In the genomic region with DNA sequence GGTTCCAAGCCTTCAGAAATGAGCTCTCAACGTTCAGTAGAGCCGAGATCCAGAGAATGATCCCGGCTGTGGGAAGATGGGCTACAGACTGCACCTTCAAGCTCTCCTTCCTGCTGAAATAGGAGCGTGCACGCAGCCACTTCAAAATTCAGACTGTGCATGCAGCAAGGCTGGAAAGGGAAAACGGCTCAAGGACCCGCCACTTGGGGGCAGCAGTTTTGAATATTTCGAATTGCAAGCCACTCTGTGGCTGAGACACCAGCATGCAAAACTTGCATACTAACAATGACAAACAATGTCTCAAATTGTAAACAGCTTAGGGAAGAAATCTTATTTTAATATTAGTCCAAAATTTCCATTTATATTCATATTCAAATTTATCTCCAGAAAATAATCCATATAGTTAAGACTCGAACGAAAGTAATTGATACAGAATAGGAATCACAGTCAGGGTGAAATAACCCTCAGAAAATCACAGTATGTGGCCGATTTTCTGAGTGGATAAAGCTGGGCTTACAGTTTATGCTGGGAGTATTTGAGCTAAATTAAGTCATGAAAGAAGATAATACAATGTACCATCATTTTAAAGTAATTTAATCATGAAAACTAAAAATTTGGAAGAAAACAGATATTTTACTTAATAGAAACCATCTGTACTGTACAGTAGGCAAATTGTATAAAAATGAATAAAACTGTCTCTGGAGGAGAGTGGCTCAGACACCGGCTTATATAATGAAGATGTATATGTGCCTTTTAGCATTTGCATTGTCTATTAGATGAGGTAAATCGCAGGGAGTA, we compare ENCODE assay signal across 8 cellular contexts.
A peak's percentile ranks its signal among the peaks of the same experiment; 100 is the strongest.
DNase-seq lines count a peak whose midpoint lies in the region; FAIRE-seq and TF ChIP-seq lines count a peak whose summit lies in the region.

No MANE protein-coding gene starts in this region.

- peak; percentile 73 for FAIRE-seq in A204.1 (lab: Jason Lieb, UNC)

- H2AFZ ChIP-seq in KMS-11 (ENCODE audit: low read depth): no peak overlapping the region

- H3K4me3 ChIP-seq in KMS-11 (IDR thresholded peaks at IDR 0.05; ENCODE audit: insufficient read depth, low read depth, low read length): no peak overlapping the region

- TF ChIP-seq CTCF in GM10266 (IDR thresholded peaks at IDR 0.05; ENCODE audit: control insufficient read depth, insufficient read depth, low read depth, missing control alignments) (peak; percentile 69), KMS-11 (conservative IDR thresholded peaks at IDR 0.05; ENCODE audit: low read depth, low read length) (peak; percentile 79), MCF 10A (IDR thresholded peaks at IDR 0.05; ENCODE audit: unreplicated experiment) (peak; percentile 64)

- H3K27ac ChIP-seq in KMS-11: no peak overlapping the region

- H3K4me3 Mint-ChIP-seq in MCF 10A (ENCODE audit: unreplicated experiment): no peak overlapping the region

- H3K9me3 Mint-ChIP-seq in MCF 10A (ENCODE audit: unreplicated experiment): no peaks in the 10 kb centered on the region

- DNase-seq in GM10266 (ENCODE audit: extremely low spot score) (peak; percentile 47), T follicular helper cell (ENCODE audit: low read depth) (peak; percentile 20), MCF 10A (ENCODE audit: unreplicated experiment) (peak; percentile 60), kidney glomerular epithelial cell (lab: John Stamatoyannopoulos, UW) (peak; percentile 8), NCI-H226 (no peak)
- DNase-seq in stimulated activated CD4-positive, alpha-beta T cell treated with anti-CD3 and anti-CD28 coated beads, Interleukin-4, amount 100 ng/mL, for 48 hours (ENCODE audit: low read depth in 2 of 2): peak; percentile 38 to 44

- H4K20me1 ChIP-seq in KMS-11 (ENCODE audit: insufficient read depth): no peaks in the 10 kb centered on the region

- no peaks in the 10 kb centered on the region for H3K79me2 ChIP-seq in KMS-11 (ENCODE audit: insufficient read depth, low read depth)

- BruUV-seq in MCF 10A (replicated peaks; lab: Mats Ljungman, UMichigan): no TSS peak

- no peaks in the 10 kb centered on the region for H3K4me1 Mint-ChIP-seq in MCF 10A (ENCODE audit: insufficient read depth, unreplicated experiment)

- no peaks in the 10 kb centered on the region for H3K36me3 Mint-ChIP-seq in MCF 10A (ENCODE audit: insufficient read depth, unreplicated experiment)

- CTCF ChIA-PET in MCF 10A (lab: Yijun Ruan, JAX): interaction anchor here (0.6 to 2.2 kb wide), 38 partner anchors 9 to 1923 kb away, joined by 3 to 16 read pairs (median 4); no protein-coding TSS in a partner anchor

- H3K27me3 ChIP-seq in KMS-11 (ENCODE audit: insufficient read depth, low read depth): no peaks in the 10 kb centered on the region

- POLR2A ChIA-PET in MCF 10A (lab: Yijun Ruan, JAX): interaction anchor here (0.6 kb wide), 1 partner anchor 536 kb away, joined by 3 read pairs; no protein-coding TSS in a partner anchor

- H3K27ac Mint-ChIP-seq in MCF 10A (ENCODE audit: low read depth, unreplicated experiment): no peak overlapping the region

- intact Hi-C loops in MCF 10A (cut with micrococcal nuclease): loop anchor here (2.0 to 5.0 kb wide), 2 partner anchors 267 to 593 kb away; no protein-coding TSS in a partner anchor

- no peaks in the 10 kb centered on the region for H3K27me3 Mint-ChIP-seq in MCF 10A (ENCODE audit: insufficient read depth, unreplicated experiment)

- H3K4me1 ChIP-seq in KMS-11 (ENCODE audit: low read depth, poor library complexity, severe bottlenecking): no peaks in the 10 kb centered on the region

- no peaks in the 10 kb centered on the region for H3K36me3 ChIP-seq in KMS-11 (ENCODE audit: insufficient read depth)

- no peak overlapping the region for H3K4me2 ChIP-seq in KMS-11

- no peak overlapping the region for H3K9ac ChIP-seq in KMS-11
